15 cellular contexts compared by ENCODE assay signal in genomic region chr3:30539214-30539613, GRCh38.
DNase-seq lines count a peak whose midpoint lies in the region; ATAC-seq and TF ChIP-seq lines count a peak whose summit lies in the region.
"Had no signal": no experiment of that assay in that cellular context is flagged by ENCODE, and none has a peak within 500 bp of the region (broad histone marks: within the 10 kb centered on the region; RNA-seq: fewer than 3 reads in every experiment).

No MANE protein-coding gene starts in this region.

- peaks cover 4% of the 10 kb centered on the region for H3K79me1 ChIP-seq in trophoblast cell (ENCODE audit: low read length)

- H4K91ac ChIP-seq in trophoblast cell (ENCODE audit: low read depth, low read length) = no peak overlapping the region

- CTCF ChIA-PET in HCT116 (lab: Charles Lee) (no interaction called here), PC-3 (lab: Charles Lee) (interaction anchor here (1.0 kb wide), 1 partner anchor 67 kb away, joined by 5 read pairs; the partner anchor contains the start of gene TGFBR2)

- H3K4me2 ChIP-seq in HCT116 (ENCODE audit: low read length) (peak overlapping the region; percentile 68), PC-3 (ENCODE audit: low read length) (peak overlapping the region; percentile 86), trophoblast cell (ENCODE audit: low read length) (peak overlapping the region; percentile 38)

- no peak overlapping the region for H3K14ac ChIP-seq in trophoblast cell (ENCODE audit: low read length)

- peak overlapping the region; percentile 84 for H2AFZ ChIP-seq in HCT116 (ENCODE audit: low read depth, low read length, poor library complexity, severe bottlenecking)
- no peak overlapping the region for H2AFZ ChIP-seq in PC-3 (ENCODE audit: low read length)
- H2AFZ ChIP-seq in trophoblast cell (ENCODE audit: insufficient read depth, low read length, poor library complexity) = no peak overlapping the region

- no peaks in the 10 kb centered on the region for H3K36me3 ChIP-seq in HCT116 (ENCODE audit: control insufficient read depth in 1 of 2, insufficient read depth in 2 of 2, low read length in 2 of 2)
- H3K36me3 ChIP-seq in PC-3 (ENCODE audit: low read depth, low read length) = no peaks in the 10 kb centered on the region
- H3K36me3 ChIP-seq in trophoblast cell (ENCODE audit: control insufficient read depth in 1 of 2, insufficient read depth in 2 of 2, low read length in 2 of 2) = no peaks in the 10 kb centered on the region
- no peaks in the 10 kb centered on the region for H3K36me3 ChIP-seq in sigmoid colon
- H3K36me3 ChIP-seq: gastroesophageal sphincter had no signal

- H3K27ac ChIP-seq in HCT116 (ENCODE audit: low read depth, low read length) = peak overlapping the region; percentile 27; the same call in 1 of the 2 replicates
- peak overlapping the region; percentile 99 for H3K27ac ChIP-seq in PC-3 (ENCODE audit: low read length)
- H3K27ac ChIP-seq in trophoblast cell (ENCODE audit: low read depth, low read length) = no peak overlapping the region
- peak overlapping the region in 2 of 4 donors; percentile 5 to 49 for H3K27ac ChIP-seq in sigmoid colon

- H3K9me3 ChIP-seq in HCT116 (ENCODE audit: control insufficient read depth in 1 of 2, insufficient read depth in 1 of 2, low read depth in 1 of 2, low read length in 2 of 2) = no peaks in the 10 kb centered on the region
- no peaks in the 10 kb centered on the region for H3K9me3 ChIP-seq in PC-3 (ENCODE audit: low read length)
- H3K9me3 ChIP-seq in trophoblast cell (ENCODE audit: insufficient read depth, low read depth, low read length) = no peaks in the 10 kb centered on the region
- no peaks in the 10 kb centered on the region for H3K9me3 ChIP-seq in sigmoid colon
- H3K9me3 ChIP-seq: gastroesophageal sphincter had no signal

- no peak for TF ChIP-seq RAD21 in HCT116 (IDR thresholded peaks at IDR 0.05; ENCODE audit: low read depth)

- RAD21 ChIA-PET in HCT116 (lab: Charles Lee; ENCODE audit: low non-redundant PET in 1 of 2, low total read pairs in 2 of 2, uncharacterized antibody in 2 of 2, unreplicated experiment in 2 of 2) = no interaction called here

- DNase-seq in HCT116 (ENCODE audit: low read depth, low spot score) (peak; percentile 19), PC-3 (peak; percentile 82), epithelial cell of esophagus (ENCODE audit: low read depth) (peak; percentile 85), trophoblast cell (peak; percentile 41 to 96), epidermal melanocyte (ENCODE audit: insufficient read length, low spot score) (no peak), sigmoid colon (no peak)
- DNase-seq: activated CD8-positive, alpha-beta memory T cell treated with anti-CD3 and anti-CD28 coated beads for 24 hours; AML-193; NCI-H1417 treated with DMSO at 0.1 percent for 48 hours; NCI-H748 treated with DMSO at 0.1 percent for 48 hours; nephron progenitor cell; stimulated activated CD4-positive, alpha-beta T cell treated with anti-CD3 and anti-CD28 coated beads, Interleukin-15, amount 100 ng/mL, for 24 hours; T1000 had no signal

- no peaks in the 10 kb centered on the region for H3K27me3 ChIP-seq in HCT116 (ENCODE audit: insufficient read depth, low read length)
- H3K27me3 ChIP-seq in PC-3 (ENCODE audit: low read length) = no peaks in the 10 kb centered on the region
- no peaks in the 10 kb centered on the region for H3K27me3 ChIP-seq in trophoblast cell (ENCODE audit: insufficient read depth, low read length)
- H3K27me3 ChIP-seq in sigmoid colon = no peaks in the 10 kb centered on the region
- H3K27me3 ChIP-seq: gastroesophageal sphincter had no signal

- TF ChIP-seq EP300 in sigmoid colon (IDR thresholded peaks at IDR 0.05) = no peak

- H3K23ac ChIP-seq in trophoblast cell (ENCODE audit: low read length) = no peak overlapping the region

- H2BK12ac ChIP-seq in trophoblast cell (ENCODE audit: low read length) = no peak overlapping the region

- H2BK5ac ChIP-seq in trophoblast cell (ENCODE audit: low read depth, low read length, poor library complexity) = no peak overlapping the region

- H3K4me1 ChIP-seq in HCT116 (ENCODE audit: control insufficient read depth in 1 of 2, insufficient read depth in 2 of 2, low read length in 2 of 2) = peaks cover 14 to 23% of the 10 kb centered on the region in 2 experiments
- H3K4me1 ChIP-seq in PC-3 (ENCODE audit: insufficient read depth, low read length) = peaks cover 27% of the 10 kb centered on the region
- no peaks in the 10 kb centered on the region for H3K4me1 ChIP-seq in trophoblast cell (ENCODE audit: control insufficient read depth in 1 of 2, insufficient read depth in 2 of 2, low read length in 2 of 2)
- peaks cover 0 to 15% (median 6%) of the 10 kb centered on the region in 4 donors for H3K4me1 ChIP-seq in sigmoid colon

- 100% methylated on average over 1 of the region's 5 CpGs for WGBS in trophoblast cell (ENCODE audit: extremely low coverage, insufficient coverage, insufficient read length)
- 88 to 92% methylated on average over 5 of the region's 5 CpGs for WGBS in sigmoid colon, 2 donors

- H3F3A ChIP-seq in PC-3 (ENCODE audit: low read length, unreplicated experiment) = peaks cover 13% of the 10 kb centered on the region

- BruUV-seq in HCT116 (replicated peaks; lab: Mats Ljungman, UMichigan) = no TSS peak
- BruUV-seq in PC-3 (replicated peaks; lab: Mats Ljungman, UMichigan) = TSS peak; percentile 67

- no peak overlapping the region for H2BK120ac ChIP-seq in trophoblast cell (ENCODE audit: insufficient read depth, low read length, poor library complexity)

- TF ChIP-seq POLR2A in HCT116 (IDR thresholded peaks at IDR 0.05; ENCODE audit: borderline replicate concordance, extremely low read depth, insufficient read depth, insufficient read length) = no peak
- TF ChIP-seq POLR2A in sigmoid colon (IDR thresholded peaks at IDR 0.05) = no peak

- TF ChIP-seq CTCF in HCT116 (IDR thresholded peaks at IDR 0.05 in 2 of 3, conservative IDR thresholded peaks at IDR 0.05 in 1 of 3; ENCODE audit: borderline replicate concordance in 1 of 3, insufficient read depth in 1 of 3, low read depth in 2 of 3, low read length in 2 of 3) (no peak), PC-3 (conservative IDR thresholded peaks at IDR 0.05; ENCODE audit: low read depth, low read length) (no peak), epithelial cell of esophagus (IDR thresholded peaks at IDR 0.05; ENCODE audit: insufficient read depth, low read depth, low read length, missing control alignments) (no peak), sigmoid colon (IDR thresholded peaks at IDR 0.05) (no peak)

- H4K8ac ChIP-seq in trophoblast cell (ENCODE audit: low read depth, low read length) = no peak overlapping the region

- ATAC-seq in HCT116 (peak; percentile 57), PC-3 (peak; percentile 27; the same call in 1 of the 2 replicates), HG03159 (IDR thresholded peaks at IDR 0.05; ENCODE audit: unreplicated experiment) (no peak)
- ATAC-seq: gastroesophageal sphincter had no signal

- peak overlapping the region in 1 of 2 experiments; percentile 40; a peak in 2 of 4 replicates for H3K4me3 ChIP-seq in HCT116 (replicated peaks in 1 of 2; ENCODE audit: low read depth in 1 of 2, low read length in 2 of 2)
- peak overlapping the region; percentile 56 for H3K4me3 ChIP-seq in PC-3 (ENCODE audit: low read length)
- no peak overlapping the region for H3K4me3 ChIP-seq in epithelial cell of esophagus (ENCODE audit: low read length)
- H3K4me3 ChIP-seq in trophoblast cell (ENCODE audit: low read depth, low read length) = no peak overlapping the region
- no peak overlapping the region for H3K4me3 ChIP-seq in sigmoid colon
- H3K4me3 ChIP-seq: gastroesophageal sphincter had no signal

- no peak overlapping the region for H4K12ac ChIP-seq in trophoblast cell (ENCODE audit: low read depth, low read length)

- H3K79me2 ChIP-seq in HCT116 (ENCODE audit: insufficient read depth, low read length) = no peaks in the 10 kb centered on the region
- no peaks in the 10 kb centered on the region for H3K79me2 ChIP-seq in PC-3 (ENCODE audit: low read length)
- H3K79me2 ChIP-seq in trophoblast cell (ENCODE audit: control insufficient read depth, insufficient read depth, low read length, poor library complexity) = no peaks in the 10 kb centered on the region

- H2AK5ac ChIP-seq in trophoblast cell (ENCODE audit: low read length) = no peak overlapping the region

- no peak overlapping the region for H3K18ac ChIP-seq in trophoblast cell (ENCODE audit: low read length)

- no peak overlapping the region for H3K4ac ChIP-seq in trophoblast cell (ENCODE audit: low read depth, low read length)

- no peaks in the 10 kb centered on the region for H4K20me1 ChIP-seq in HCT116 (ENCODE audit: insufficient read depth)
- H4K20me1 ChIP-seq in PC-3 (ENCODE audit: low read length) = no peaks in the 10 kb centered on the region

- POLR2A ChIA-PET in HCT116 (lab: Charles Lee) = no interaction called here
- POLR2A ChIA-PET in PC-3 (lab: Charles Lee; ENCODE audit: unreplicated experiment) = no interaction called here

- H3K9me2 ChIP-seq in HCT116 (ENCODE audit: insufficient read depth) = no peaks in the 10 kb centered on the region
- H3K9me2 ChIP-seq in PC-3 (replicated peaks; ENCODE audit: low read length) = no peaks in the 10 kb centered on the region

- H3K9ac ChIP-seq in HCT116 (ENCODE audit: low read length) (no peak overlapping the region), PC-3 (ENCODE audit: low read length) (peak overlapping the region; percentile 91), trophoblast cell (ENCODE audit: low read length) (no peak overlapping the region)

- intact Hi-C loops in HCT116 (cut with micrococcal nuclease) (no loop called here), PC-3 (cut with micrococcal nuclease) (loop anchor here (1.0 to 2.0 kb wide), 5 partner anchors 20 to 195 kb away; partner anchors contain the start of gene TGFBR2), sigmoid colon (cut with DNase I) (no loop called here)

TF ChIP-seq in HCT116, 20 proteins besides CTCF, POLR2A, EP300 and RAD21 (continues in another document):
- no peak for TF ChIP-seq ATF3 (IDR thresholded peaks at IDR 0.05)
- TF ChIP-seq EGR1 (IDR thresholded peaks at IDR 0.05; ENCODE audit: low read depth) = no peak
- no peak for TF ChIP-seq POLR2AphosphoS5 (IDR thresholded peaks at IDR 0.05; ENCODE audit: low read depth, low read length)
- no peak for TF ChIP-seq EZH2phosphoT487 (IDR thresholded peaks at IDR 0.05; ENCODE audit: borderline replicate concordance)
- no peak for TF ChIP-seq ELF1 (IDR thresholded peaks at IDR 0.05; ENCODE audit: borderline replicate concordance, low read depth)
- no peak for TF ChIP-seq SIN3A (IDR thresholded peaks at IDR 0.05; ENCODE audit: low read depth)
- no peak for TF ChIP-seq ZNF274 (IDR thresholded peaks at IDR 0.05; ENCODE audit: low read depth, low read length)
- TF ChIP-seq EZH2 (IDR thresholded peaks at IDR 0.05) = no peak
- peak; percentile 43 for TF ChIP-seq SP1 (IDR thresholded peaks at IDR 0.05; ENCODE audit: low read depth)
- TF ChIP-seq JUND (IDR thresholded peaks at IDR 0.05) = no peak
- no peak for TF ChIP-seq SRF (IDR thresholded peaks at IDR 0.05; ENCODE audit: low read depth)
- no peak for TF ChIP-seq YY1 (IDR thresholded peaks at IDR 0.05; ENCODE audit: extremely low read depth, insufficient replicate concordance, low read depth, low read length)

Comparison
In these comparisons a context has a peak if more than half of its experiments do, and no peak if none do; other contexts are left out.
1. DNase-seq: peak in HCT116 (single experiment), PC-3 (single experiment), epithelial cell of esophagus (single experiment) and trophoblast cell (2 of 2); none in epidermal melanocyte (single experiment) and sigmoid colon (single experiment).
2. Peak in every context shown above with its lines, with median percentiles within 50 percentile points of each other: H3K4me2 ChIP-seq.